In genomic region chr19:1904385-1905070, GRCh38 we compare ENCODE assay signal across 6 cellular contexts. TPM values are rescaled to one million over a fixed set of nuclear protein-coding genes. Genes with fewer than 3 reads are reported as not detected.
A peak's percentile ranks its signal among the peaks of the same experiment; 100 is the strongest.
DNase-seq lines count a peak whose midpoint lies in the region; ATAC-seq and TF ChIP-seq lines count a peak whose summit lies in the region.

No MANE protein-coding gene starts in this region.

- BruUV-seq in PC-3 (replicated peaks; lab: Mats Ljungman, UMichigan) = no TSS peak

- peak overlapping the region; percentile 58 for H2AFZ ChIP-seq in PC-3 (ENCODE audit: low read length)

- no peaks in the 10 kb centered on the region for H3K27me3 Mint-ChIP-seq in activated T-cell treated with anti-CD3 and anti-CD28 coated beads, Interleukin-2, amount 50 U/mL, for 24 hours

- H3K27ac ChIP-seq in PC-3 (ENCODE audit: low read length) (peak overlapping the region; percentile 85), right cardiac atrium (ENCODE audit: low read length) (peak overlapping the region; percentile 19), tibial artery (peak overlapping the region; percentile 67 to 82)

- WGBS in right cardiac atrium = 52% methylated on average over 12 of the region's 12 CpGs

- H3K36me3 ChIP-seq in PC-3 (ENCODE audit: low read depth, low read length) = no peaks in the 10 kb centered on the region
- H3K36me3 ChIP-seq in tibial artery = no peaks in the 10 kb centered on the region

- H3K9me3 ChIP-seq in PC-3 (ENCODE audit: low read length) (no peaks in the 10 kb centered on the region), right cardiac atrium (ENCODE audit: control insufficient read depth, low read length) (no peaks in the 10 kb centered on the region), tibial artery (no peaks in the 10 kb centered on the region)

- H3K9me3 Mint-ChIP-seq in activated T-cell treated with anti-CD3 and anti-CD28 coated beads, Interleukin-2, amount 50 U/mL, for 24 hours = no peaks in the 10 kb centered on the region

- H3K27ac Mint-ChIP-seq in activated T-cell treated with anti-CD3 and anti-CD28 coated beads, Interleukin-2, amount 50 U/mL, for 24 hours = peak overlapping the region; percentile 87

- peaks cover 49% of the 10 kb centered on the region for H3K4me1 Mint-ChIP-seq in activated T-cell treated with anti-CD3 and anti-CD28 coated beads, Interleukin-2, amount 50 U/mL, for 24 hours (ENCODE audit: low read depth)

- TF ChIP-seq CTCF in PC-3 (conservative IDR thresholded peaks at IDR 0.05; ENCODE audit: low read depth, low read length) (no peak), tibial artery (IDR thresholded peaks at IDR 0.05) (no peak)

- intact Hi-C loops in PC-3 (cut with micrococcal nuclease) = loop anchor here (1.0 kb wide), 1 partner anchor 19 kb away; the partner anchor contains the start of gene ABHD17A
- intact Hi-C loops in right cardiac atrium (cut with DNase I) = no loop called here
- intact Hi-C loops in tibial artery (cut with DNase I; ENCODE audit: low total_unique reads) = no loop called here

- no peaks in the 10 kb centered on the region for H3K9me2 ChIP-seq in PC-3 (replicated peaks; ENCODE audit: low read length)

- peak overlapping the region; percentile 70 for H3K4me3 ChIP-seq in PC-3 (ENCODE audit: low read length)
- H3K4me3 ChIP-seq in right cardiac atrium (ENCODE audit: low read length) = no peak overlapping the region
- peak overlapping the region; percentile 60 to 77 for H3K4me3 ChIP-seq in tibial artery

- H3K4me1 ChIP-seq in PC-3 (ENCODE audit: insufficient read depth, low read length) (peaks cover 25% of the 10 kb centered on the region), right cardiac atrium (ENCODE audit: control insufficient read depth, insufficient read depth, low read length) (no peaks in the 10 kb centered on the region), tibial artery (peaks cover 0 to 47% (median 18%) of the 10 kb centered on the region in 4 donors)

- H3K79me2 ChIP-seq in PC-3 (ENCODE audit: low read length) = peaks cover 36% of the 10 kb centered on the region

- peaks cover 18% of the 10 kb centered on the region for H3K36me3 Mint-ChIP-seq in activated T-cell treated with anti-CD3 and anti-CD28 coated beads, Interleukin-2, amount 50 U/mL, for 24 hours (ENCODE audit: low read depth)

- no peak for DNase-seq in activated T-cell treated with anti-CD3 and anti-CD28 coated beads, Interleukin-2, amount 50 U/mL, for 24 hours
- no peak for DNase-seq in activated T-cell treated with anti-CD3 and anti-CD28 coated beads for 4 hours
- peak; percentile 92 for DNase-seq in PC-3
- no peak for DNase-seq in right cardiac atrium
- no peak for DNase-seq in tibial artery
- no peak for DNase-seq in cortex of kidney (lab: John Stamatoyannopoulos, UW)

- peak overlapping the region; percentile 60 for H3K9ac ChIP-seq in PC-3 (ENCODE audit: low read length)

- no peaks in the 10 kb centered on the region for H4K20me1 ChIP-seq in PC-3 (ENCODE audit: low read length)

- peak overlapping the region; percentile 89 for H3K4me3 Mint-ChIP-seq in activated T-cell treated with anti-CD3 and anti-CD28 coated beads, Interleukin-2, amount 50 U/mL, for 24 hours

- CTCF ChIA-PET in PC-3 (lab: Charles Lee) = no interaction called here

- POLR2A ChIA-PET in PC-3 (lab: Charles Lee; ENCODE audit: unreplicated experiment) = interaction anchor here (0.6 kb wide), 1 partner anchor 145 kb away, joined by 3 read pairs; no protein-coding TSS in a partner anchor

- peak overlapping the region; percentile 78 for H3K4me2 ChIP-seq in PC-3 (ENCODE audit: low read length)

- ATAC-seq in PC-3 (peak; percentile 8), right cardiac atrium (no peak)

- H3K27me3 ChIP-seq in PC-3 (ENCODE audit: low read length) (no peaks in the 10 kb centered on the region), right cardiac atrium (ENCODE audit: control insufficient read depth, insufficient read depth) (no peaks in the 10 kb centered on the region), tibial artery (no peaks in the 10 kb centered on the region)

- H3F3A ChIP-seq in PC-3 (ENCODE audit: low read length, unreplicated experiment) = peaks cover 3% of the 10 kb centered on the region

RNA-seq across cellular contexts. Expression of gene ADAT3, which starts 0.7 kb away (rescaled TPM):
- 8.4 and 10.3 TPM in 2 replicates for total RNA-seq in PC-3 (2014; rRNA removed)
- 1 to 10 TPM; 1.2 to 2.7 (median 2.0) TPM for total RNA-seq in right cardiac atrium
- polyA plus RNA-seq in right cardiac atrium = 1.8 TPM

RNA-seq across cellular contexts. Expression of gene SCAMP4, which starts 0.7 kb away (rescaled TPM):
- 61.5 and 73.7 TPM in 2 replicates for total RNA-seq in PC-3 (2014; rRNA removed)
- 10 to 100 TPM; 18.4 to 19.9 (median 18.9) TPM for total RNA-seq in right cardiac atrium
- polyA plus RNA-seq in right cardiac atrium = 16.1 TPM

RNA-seq across cellular contexts. Expression of gene ABHD17A, which starts 19.2 kb away (rescaled TPM):
- 101 and 102 TPM in 2 replicates for total RNA-seq in PC-3 (2014; rRNA removed)
- total RNA-seq in right cardiac atrium = 10 to 100 TPM; 64.4 to 71.3 (median 68.3) TPM
- polyA plus RNA-seq in right cardiac atrium = 96.0 TPM

RNA-seq across cellular contexts. Expression of gene CSNK1G2, which starts 36.4 kb away (rescaled TPM):
- total RNA-seq in PC-3 (2014; rRNA removed) (83.6 and 106 TPM in 2 replicates), right cardiac atrium (10 to 100 TPM; 25.6 to 32.2 (median 29.0) TPM)
- 30.2 TPM for polyA plus RNA-seq in right cardiac atrium

RNA-seq across cellular contexts. Expression of gene KLF16, which starts 41.1 kb away (rescaled TPM):
- 15.1 and 20.9 TPM in 2 replicates for total RNA-seq in PC-3 (2014; rRNA removed)
- 10 to 100 TPM in 1 of 4 donors, 1 to 10 TPM in 3; 6.4 to 11.1 (median 7.3) TPM for total RNA-seq in right cardiac atrium
- polyA plus RNA-seq in right cardiac atrium = 4.5 TPM

Comparison
In these comparisons a context has a peak if more than half of its experiments do, and no peak if none do; other contexts are left out.
1. H3K27ac ChIP-seq: peak in every context shown above with its lines; median percentile 85 in PC-3; 74 in tibial artery; 19 in right cardiac atrium.